In genomic region chr17:4014148-4014927, GRCh38 we compare ENCODE assay signal across 20 cellular contexts.
"Had no signal": no experiment of that assay in that cellular context is flagged by ENCODE, and none has a peak within 500 bp of the region (broad histone marks: within the 10 kb centered on the region; RNA-seq: fewer than 3 reads in every experiment).

No MANE protein-coding gene starts in this region.

- FAIRE-seq: keratinocyte had no signal

- H3K27ac Mint-ChIP-seq: activated CD4-positive, alpha-beta memory T cell treated with anti-CD3 and anti-CD28 coated beads for 36 hours; activated naive CD8-positive, alpha-beta T cell had no signal

- H3K4me2 ChIP-seq: hepatocyte had no signal

- ATAC-seq: stimulated activated naive CD8-positive, alpha-beta T cell treated with anti-CD3 and anti-CD28 coated beads, Interleukin-15, Interleukin-2, amounts not matched to agents 100 U/mL and 50 U/mL, for 24 hours had no signal

- H3K27me3 Mint-ChIP-seq: activated CD4-positive, alpha-beta memory T cell treated with anti-CD3 and anti-CD28 coated beads for 36 hours; activated naive CD8-positive, alpha-beta T cell had no signal

- H3K4me3 Mint-ChIP-seq: activated CD4-positive, alpha-beta memory T cell treated with anti-CD3 and anti-CD28 coated beads for 36 hours; activated naive CD8-positive, alpha-beta T cell had no signal

- H3K4me3 ChIP-seq: coronary artery, esophagus muscularis mucosa, hepatocyte, left ventricle myocardium inferior, skin epidermis, transverse colon had no signal

- H3K9me3 ChIP-seq: esophagus muscularis mucosa, left ventricle myocardium inferior, neutrophil, transverse colon had no signal

- H3K27ac ChIP-seq: coronary artery, esophagus muscularis mucosa, hepatocyte, left ventricle myocardium inferior, neutrophil, skin epidermis, transverse colon had no signal

- H3K9me3 Mint-ChIP-seq: activated CD4-positive, alpha-beta memory T cell treated with anti-CD3 and anti-CD28 coated beads for 36 hours had no signal

- H3K27me3 ChIP-seq: esophagus muscularis mucosa, hepatocyte, neutrophil, transverse colon had no signal

- H3K4me1 ChIP-seq: left ventricle myocardium inferior, transverse colon had no signal

- H3K79me2 ChIP-seq: hepatocyte had no signal

- DNase-seq: activated CD4-positive, alpha-beta memory T cell treated with anti-CD3 and anti-CD28 coated beads for 36 hours; activated CD4-positive, alpha-beta T cell treated with anti-CD3 and anti-CD28 coated beads for 1 hour; activated gamma-delta T cell treated with Interleukin-2 at 50 U/mL for 16 hours; activated T-cell treated with anti-CD3 and anti-CD28 coated beads, Interleukin-2, amount 50 U/mL, for 48 hours; amniotic stem cell; caudate nucleus; left ventricle myocardium inferior; mesenchymal stem cell; retina; stimulated activated CD4-positive, alpha-beta T cell treated with anti-CD3 and anti-CD28 coated beads, Interleukin-4, amount 100 ng/mL, for 24 hours; stimulated activated naive CD8-positive, alpha-beta T cell treated with anti-CD3 and anti-CD28 coated beads, Interleukin-15, Interleukin-2, amounts not matched to agents 100 U/mL and 50 U/mL, for 24 hours; T1000; transverse colon had no signal
